1 cellular context compared by ENCODE assay signal in the genomic region with DNA sequence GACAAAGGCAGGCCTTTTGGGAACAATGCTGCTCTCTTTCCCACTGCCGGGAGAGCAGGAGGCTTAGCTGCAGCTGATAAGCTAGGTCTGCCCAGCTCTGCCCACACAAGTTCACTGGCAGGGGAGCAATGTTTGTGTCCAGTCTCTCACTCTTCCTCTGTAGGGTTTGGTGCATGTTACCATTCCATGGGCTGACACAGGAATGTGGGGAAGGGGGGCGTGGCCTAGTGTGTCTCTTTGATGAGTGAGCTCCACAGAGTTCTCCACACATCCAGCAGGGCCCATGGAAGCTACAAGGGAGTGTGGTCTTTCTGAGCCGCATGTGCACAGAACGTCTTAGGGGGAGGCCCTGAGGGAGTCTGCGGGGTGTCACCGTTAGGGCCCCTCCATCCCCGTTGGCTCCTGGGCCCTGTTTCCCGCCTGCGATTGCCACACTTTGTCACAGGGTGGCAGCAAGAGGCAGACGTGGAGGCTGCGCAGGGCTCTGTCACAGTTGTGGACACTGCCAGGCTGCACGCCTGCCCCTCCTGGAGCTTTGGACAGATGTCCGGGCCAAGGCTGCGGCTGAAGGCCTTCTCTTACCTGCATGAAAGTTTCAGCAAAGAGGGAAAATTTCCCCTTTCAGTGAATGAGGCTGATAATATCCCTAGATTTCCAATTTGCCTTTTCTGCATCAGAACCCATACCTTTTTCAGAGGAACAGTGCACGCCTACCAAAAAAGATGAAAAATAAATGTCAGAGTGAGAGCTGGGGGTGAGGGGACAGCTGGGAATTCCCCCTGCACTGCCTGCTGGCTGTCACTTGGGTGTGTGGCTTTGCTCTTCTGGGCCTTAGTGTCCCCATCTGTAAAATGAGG.
TF ChIP-seq lines count a peak whose summit lies in the region.

No MANE protein-coding gene starts in this region.

TF ChIP-seq in Ishikawa, 13 proteins besides CTCF, POLR2A, EP300 and RAD21 (continued from another document):
- TF ChIP-seq, protein P1, sequence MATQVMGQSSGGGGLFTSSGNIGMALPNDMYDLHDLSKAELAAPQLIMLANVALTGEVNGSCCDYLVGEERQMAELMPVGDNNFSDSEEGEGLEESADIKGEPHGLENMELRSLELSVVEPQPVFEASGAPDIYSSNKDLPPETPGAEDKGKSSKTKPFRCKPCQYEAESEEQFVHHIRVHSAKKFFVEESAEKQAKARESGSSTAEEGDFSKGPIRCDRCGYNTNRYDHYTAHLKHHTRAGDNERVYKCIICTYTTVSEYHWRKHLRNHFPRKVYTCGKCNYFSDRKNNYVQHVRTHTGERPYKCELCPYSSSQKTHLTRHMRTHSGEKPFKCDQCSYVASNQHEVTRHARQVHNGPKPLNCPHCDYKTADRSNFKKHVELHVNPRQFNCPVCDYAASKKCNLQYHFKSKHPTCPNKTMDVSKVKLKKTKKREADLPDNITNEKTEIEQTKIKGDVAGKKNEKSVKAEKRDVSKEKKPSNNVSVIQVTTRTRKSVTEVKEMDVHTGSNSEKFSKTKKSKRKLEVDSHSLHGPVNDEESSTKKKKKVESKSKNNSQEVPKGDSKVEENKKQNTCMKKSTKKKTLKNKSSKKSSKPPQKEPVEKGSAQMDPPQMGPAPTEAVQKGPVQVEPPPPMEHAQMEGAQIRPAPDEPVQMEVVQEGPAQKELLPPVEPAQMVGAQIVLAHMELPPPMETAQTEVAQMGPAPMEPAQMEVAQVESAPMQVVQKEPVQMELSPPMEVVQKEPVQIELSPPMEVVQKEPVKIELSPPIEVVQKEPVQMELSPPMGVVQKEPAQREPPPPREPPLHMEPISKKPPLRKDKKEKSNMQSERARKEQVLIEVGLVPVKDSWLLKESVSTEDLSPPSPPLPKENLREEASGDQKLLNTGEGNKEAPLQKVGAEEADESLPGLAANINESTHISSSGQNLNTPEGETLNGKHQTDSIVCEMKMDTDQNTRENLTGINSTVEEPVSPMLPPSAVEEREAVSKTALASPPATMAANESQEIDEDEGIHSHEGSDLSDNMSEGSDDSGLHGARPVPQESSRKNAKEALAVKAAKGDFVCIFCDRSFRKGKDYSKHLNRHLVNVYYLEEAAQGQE (IDR thresholded peaks at IDR 0.05; ENCODE audit: low read depth): no peak
- TF ChIP-seq, protein P2, sequence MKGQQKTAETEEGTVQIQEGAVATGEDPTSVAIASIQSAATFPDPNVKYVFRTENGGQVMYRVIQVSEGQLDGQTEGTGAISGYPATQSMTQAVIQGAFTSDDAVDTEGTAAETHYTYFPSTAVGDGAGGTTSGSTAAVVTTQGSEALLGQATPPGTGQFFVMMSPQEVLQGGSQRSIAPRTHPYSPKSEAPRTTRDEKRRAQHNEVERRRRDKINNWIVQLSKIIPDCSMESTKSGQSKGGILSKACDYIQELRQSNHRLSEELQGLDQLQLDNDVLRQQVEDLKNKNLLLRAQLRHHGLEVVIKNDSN (IDR thresholded peaks at IDR 0.05): no peak
- TF ChIP-seq TAF1 (IDR thresholded peaks at IDR 0.05; ENCODE audit: low read depth): no peak
- no peak for TF ChIP-seq NFIC (IDR thresholded peaks at IDR 0.05)
